In genomic region chr16:30567991-30568638, GRCh38 we compare ENCODE assay signal across 10 cellular contexts. TPM values are rescaled to one million over a fixed set of nuclear protein-coding genes. Genes with fewer than 3 reads are reported as not detected.
DNase-seq lines count a peak whose midpoint lies in the region; ATAC-seq lines count a peak whose summit lies in the region.
"Had no signal": no experiment of that assay in that cellular context is flagged by ENCODE, and none has a peak within 500 bp of the region (broad histone marks: within the 10 kb centered on the region; RNA-seq: fewer than 3 reads in every experiment).

No MANE protein-coding gene starts in this region.

- ATAC-seq in HG03196 (IDR thresholded peaks at IDR 0.05; ENCODE audit: unreplicated experiment) (peak; percentile 30), HG02759 (IDR thresholded peaks at IDR 0.05; ENCODE audit: unreplicated experiment) (no peak)
- peak; percentile 61 for ATAC-seq in stimulated activated naive CD8-positive, alpha-beta T cell treated with anti-CD3 and anti-CD28 coated beads, Interleukin-15, Interleukin-2, amounts not matched to agents 100 U/mL and 50 U/mL, for 24 hours

- no peak overlapping the region for H3K27ac ChIP-seq in caudate nucleus (ENCODE audit: low read depth, low read length)
- H3K27ac ChIP-seq: parathyroid adenoma, SJSA1 had no signal

- in situ Hi-C loops in G401 (cut with HindIII; ENCODE audit: low sequenced_read_pairs), result no loop called here

- DNase-seq in GM04503 (ENCODE audit: low read depth), result peak; percentile 56
- peak; percentile 27 for DNase-seq in SKM-1 treated with dmso at 0.1 percent for 144 hours (lab: John Stamatoyannopoulos, UW; ENCODE audit: unreplicated experiment)
- DNase-seq in epidermal melanocyte (ENCODE audit: insufficient read length, low spot score), result peak; percentile 59
- peak; percentile 37 for DNase-seq in stimulated activated naive CD8-positive, alpha-beta T cell treated with anti-CD3 and anti-CD28 coated beads, Interleukin-15, Interleukin-2, amounts not matched to agents 100 U/mL and 50 U/mL, for 24 hours
- no peak for DNase-seq in G401 (ENCODE audit: low spot score)
- no peak for DNase-seq in caudate nucleus (lab: John Stamatoyannopoulos, UW)

RNA-seq across cellular contexts. Expression of gene ZNF688, which starts 3.4 kb away (rescaled TPM):
- 6.9 and 10.2 TPM in 2 replicates for total RNA-seq in G401 (2014; rRNA removed; shearing (Covaris generic))

RNA-seq across cellular contexts. Expression of gene ZNF764, which starts 9.9 kb away (rescaled TPM):
- 5.3 and 9.5 TPM in 2 replicates for total RNA-seq in G401 (2014; rRNA removed; shearing (Covaris generic))

RNA-seq across cellular contexts. Expression of gene ZNF785, which starts 17.4 kb away (rescaled TPM):
- total RNA-seq in G401 (2014; rRNA removed; shearing (Covaris generic)), result not detected in 2 replicates

RNA-seq across cellular contexts. Expression of gene ZNF747, which starts 33.5 kb away (rescaled TPM):
- total RNA-seq in G401 (2014; rRNA removed; shearing (Covaris generic)), result 0.12 TPM in 1 of 2 replicates, not detected in the other

RNA-seq across cellular contexts. Expression of gene ZNF768, which starts 41.7 kb away (rescaled TPM):
- total RNA-seq in G401 (2014; rRNA removed; shearing (Covaris generic)), result 96.8 and 108 TPM in 2 replicates

Comparison
In these comparisons a context has a peak if more than half of its experiments do, and no peak if none do; other contexts are left out.
1. DNase-seq: peak in GM04503 (single experiment), SKM-1 treated with dmso at 0.1 percent for 144 hours (single experiment), epidermal melanocyte (single experiment) and stimulated activated naive CD8-positive, alpha-beta T cell treated with anti-CD3 and anti-CD28 coated beads, Interleukin-15, Interleukin-2, amounts not matched to agents 100 U/mL and 50 U/mL, for 24 hours (single experiment); none in G401 (single experiment) and caudate nucleus (0 of 61).